In the genomic region with DNA sequence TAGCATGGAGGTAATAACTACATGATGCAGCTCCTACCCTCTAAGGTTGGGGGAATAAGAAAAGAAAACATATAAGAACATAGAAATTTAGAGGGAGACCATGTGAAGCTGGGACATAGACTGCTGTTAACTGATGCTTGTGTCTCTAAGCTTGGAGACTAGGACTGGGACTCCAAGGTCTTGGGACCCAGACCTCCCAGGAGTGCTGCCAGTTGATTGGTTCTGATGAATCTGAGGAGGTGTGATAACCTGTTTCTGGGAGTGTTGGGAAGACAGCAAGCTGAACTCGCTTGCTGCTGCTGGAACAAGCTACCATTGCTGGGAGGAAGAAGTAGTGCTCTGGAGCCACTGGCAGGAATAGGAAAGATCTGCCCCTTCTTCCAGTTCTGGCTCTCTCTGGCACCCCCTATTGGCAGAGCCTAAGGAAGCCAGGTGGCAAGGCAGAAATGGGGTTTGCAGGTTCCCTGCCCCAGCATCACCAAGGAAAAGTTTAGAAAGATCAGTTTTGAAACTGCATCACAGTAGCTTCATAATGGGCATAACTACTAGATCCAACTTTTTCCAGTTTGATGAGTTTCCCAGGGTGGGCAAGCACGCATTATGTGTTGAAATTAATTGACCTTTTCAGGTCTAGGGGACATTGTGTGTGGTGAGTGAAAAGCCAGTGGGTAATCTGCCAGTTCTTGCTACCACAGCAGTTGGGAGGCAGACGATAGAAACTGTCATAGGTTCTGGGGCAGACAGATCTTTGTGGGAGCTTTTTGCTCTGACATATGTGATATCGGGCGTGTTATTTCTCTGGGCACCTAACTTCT, we compare ENCODE assay signal across 10 cellular contexts.
A peak's percentile ranks its signal among the peaks of the same experiment; 100 is the strongest.
DNase-seq lines count a peak whose midpoint lies in the region; ATAC-seq, FAIRE-seq and TF ChIP-seq lines count a peak whose summit lies in the region.
"Had no signal": no experiment of that assay in that cellular context is flagged by ENCODE, and none has a peak within 500 bp of the region (broad histone marks: within the 10 kb centered on the region; RNA-seq: fewer than 3 reads in every experiment).

No MANE protein-coding gene starts in this region.

- no peaks in the 10 kb centered on the region for H4K20me1 ChIP-seq in endothelial cell of umbilical vein (replicated peaks; ENCODE audit: control insufficient read depth, extremely low read depth, insufficient read depth, low read length)
- peaks cover 100% of the 10 kb centered on the region for H4K20me1 ChIP-seq in smooth muscle cell (ENCODE audit: low read depth)

- H3K4me1 ChIP-seq in Caco-2: no peaks in the 10 kb centered on the region
- no peaks in the 10 kb centered on the region for H3K4me1 ChIP-seq in endothelial cell of umbilical vein (ENCODE audit: control insufficient read depth, extremely low read depth, insufficient read depth, low read length)
- peaks cover 6% of the 10 kb centered on the region for H3K4me1 ChIP-seq in smooth muscle cell (ENCODE audit: low read depth)
- peaks cover 24% of the 10 kb centered on the region for H3K4me1 ChIP-seq in vagina

- no peak overlapping the region for H3K27ac ChIP-seq in endothelial cell of umbilical vein (ENCODE audit: insufficient read depth, low read depth, low read length)
- H3K27ac ChIP-seq in smooth muscle cell (ENCODE audit: low read depth): no peak overlapping the region
- no peak overlapping the region for H3K27ac ChIP-seq in vagina
- H3K27ac ChIP-seq: thoracic aorta had no signal

- CTCF ChIA-PET in Caco-2 (lab: Charles Lee): interaction anchor here (0.6 kb wide), 1 partner anchor 63 kb away, joined by 7 read pairs; no protein-coding TSS in a partner anchor
- CTCF ChIA-PET in endothelial cell of umbilical vein (lab: Charles Lee): interaction anchor here (0.7 to 1.9 kb wide), 11 partner anchors 10 to 344 kb away, joined by 3 to 8 read pairs (median 4); no protein-coding TSS in a partner anchor

- TF ChIP-seq CTCF in Caco-2 (IDR thresholded peaks at IDR 0.05; ENCODE audit: insufficient read depth in 1 of 2, low read depth in 1 of 2, low read length in 1 of 2, severe bottlenecking in 1 of 2, unreplicated experiment in 1 of 2) (peak; percentile 64 to 66), HFFc6 (IDR thresholded peaks at IDR 0.05) (peak; percentile 76), endothelial cell of umbilical vein (IDR thresholded peaks at IDR 0.05; ENCODE audit: extremely low read depth in 1 of 2, insufficient read depth in 1 of 2, low read depth in 1 of 2, low read length in 2 of 2) (peak; percentile 54 to 55), smooth muscle cell (IDR thresholded peaks at IDR 0.05; ENCODE audit: borderline replicate concordance, insufficient read depth, poor library complexity, severe bottlenecking) (peak; percentile 47), vagina (IDR thresholded peaks at IDR 0.05) (peak in 1 of 3 experiments; percentile 9)

- BruUV-seq in Caco-2 (replicated peaks; lab: Mats Ljungman, UMichigan) (no TSS peak), endothelial cell of umbilical vein (replicated peaks; lab: Mats Ljungman, UMichigan) (no TSS peak)

- no peaks in the 10 kb centered on the region for H3K9me3 Mint-ChIP-seq in Caco-2 (ENCODE audit: unreplicated experiment)
- H3K9me3 Mint-ChIP-seq in HFFc6: no peaks in the 10 kb centered on the region
- H3K9me3 Mint-ChIP-seq: IgD-negative memory B cell had no signal

- H3K27ac Mint-ChIP-seq in Caco-2 (ENCODE audit: unreplicated experiment) (no peak overlapping the region), HFFc6 (no peak overlapping the region)

- H3K4me1 Mint-ChIP-seq in Caco-2 (ENCODE audit: low read depth, unreplicated experiment) (no peaks in the 10 kb centered on the region), HFFc6 (ENCODE audit: low read depth) (peaks cover 54% of the 10 kb centered on the region)

- H3K36me3 Mint-ChIP-seq in Caco-2 (ENCODE audit: insufficient read depth, unreplicated experiment) (peaks cover 48% of the 10 kb centered on the region), HFFc6 (ENCODE audit: low read depth) (0 out of 2 replicates have a peak, but pooled peaks cover 8% of the 10 kb centered on the region)

- TF ChIP-seq POLR2A in endothelial cell of umbilical vein (IDR thresholded peaks at IDR 0.05; ENCODE audit: low read depth, low read length): no peak
- TF ChIP-seq POLR2A in vagina (IDR thresholded peaks at IDR 0.05): no peak

- POLR2A ChIA-PET in Caco-2 (lab: Charles Lee) (no interaction called here), endothelial cell of umbilical vein (lab: Charles Lee) (no interaction called here)

- H3K4me3 ChIP-seq in Caco-2 (ENCODE audit: low read depth, low read length) (no peak overlapping the region), endothelial cell of umbilical vein (replicated peaks in 1 of 3; ENCODE audit: insufficient read depth in 1 of 3, low read depth in 1 of 3, low read length in 3 of 3) (no peak overlapping the region), smooth muscle cell (no peak overlapping the region), vagina (no peak overlapping the region)
- H3K4me3 ChIP-seq: thoracic aorta had no signal

- H3K9ac ChIP-seq in endothelial cell of umbilical vein (replicated peaks; ENCODE audit: extremely low read depth, insufficient read depth, low read length) (no peak overlapping the region), smooth muscle cell (ENCODE audit: low read depth) (no peak overlapping the region)

- H3K27me3 ChIP-seq in Caco-2 (replicated peaks; ENCODE audit: control insufficient read depth, insufficient read depth, low read length) (no peaks in the 10 kb centered on the region), endothelial cell of umbilical vein (ENCODE audit: control insufficient read depth in 2 of 2, insufficient read depth in 2 of 2, low read length in 2 of 2) (no peaks in the 10 kb centered on the region), smooth muscle cell (ENCODE audit: low read depth) (no peaks in the 10 kb centered on the region), vagina (no peaks in the 10 kb centered on the region)

- WGBS in smooth muscle cell (ENCODE audit: low lambda C conversion rate): 98% methylated on average over 5 of the region's 5 CpGs

- intact Hi-C loops in Caco-2 (cut with micrococcal nuclease; ENCODE audit: unreplicated experiment) (no loop called here), endothelial cell of umbilical vein (cut with micrococcal nuclease) (no loop called here), vagina (cut with DNase I) (no loop called here)

- H3K4me3 Mint-ChIP-seq in Caco-2 (ENCODE audit: unreplicated experiment): no peak overlapping the region
- H3K4me3 Mint-ChIP-seq in HFFc6: no peak overlapping the region

- peaks cover 55% of the 10 kb centered on the region for H3K79me2 ChIP-seq in endothelial cell of umbilical vein (ENCODE audit: control insufficient read depth, insufficient read depth, low read length)
- peaks cover 58% of the 10 kb centered on the region for H3K79me2 ChIP-seq in smooth muscle cell (ENCODE audit: low read depth)

- H3K27me3 Mint-ChIP-seq in Caco-2 (ENCODE audit: insufficient read depth, unreplicated experiment) (no peaks in the 10 kb centered on the region), HFFc6 (ENCODE audit: insufficient read depth) (no peaks in the 10 kb centered on the region)
- H3K27me3 Mint-ChIP-seq: IgD-negative memory B cell had no signal

- no peaks in the 10 kb centered on the region for H3F3A ChIP-seq in smooth muscle cell (ENCODE audit: low read depth)

- peak; percentile 35 for FAIRE-seq in endothelial cell of umbilical vein (lab: Jason Lieb, UNC)

- DNase-seq in Caco-2 (peak; percentile 53 to 58), HFFc6 (no peak), SKM-1 treated with dmso at 0.1 percent for 144 hours (lab: John Stamatoyannopoulos, UW; ENCODE audit: unreplicated experiment) (peak; percentile 53), endothelial cell of umbilical vein (ENCODE audit: low read depth, low spot score) (no peak), smooth muscle cell (lab: John Stamatoyannopoulos, UW; ENCODE audit: unreplicated experiment) (no peak), GOT3 (lab: John Stamatoyannopoulos, UW) (no peak), vagina (ENCODE audit: extremely low spot score in 2 of 2) (no peak)

- H3K9me3 ChIP-seq in Caco-2 (no peaks in the 10 kb centered on the region), endothelial cell of umbilical vein (replicated peaks; ENCODE audit: control insufficient read depth, insufficient read depth, low read length) (no peaks in the 10 kb centered on the region), smooth muscle cell (replicated peaks; ENCODE audit: low read depth) (no peaks in the 10 kb centered on the region), vagina (no peaks in the 10 kb centered on the region)
- H3K9me3 ChIP-seq: thoracic aorta had no signal

- ATAC-seq in HG03280 (IDR thresholded peaks at IDR 0.05; ENCODE audit: unreplicated experiment): no peak

- H3K4me2 ChIP-seq in endothelial cell of umbilical vein (ENCODE audit: insufficient read depth, low read length) (no peak overlapping the region), smooth muscle cell (no peak overlapping the region)

- H3K36me3 ChIP-seq in Caco-2 (ENCODE audit: control insufficient read depth, insufficient read depth, low read length): no peaks in the 10 kb centered on the region
- H3K36me3 ChIP-seq in endothelial cell of umbilical vein (ENCODE audit: control insufficient read depth in 2 of 2, extremely low read depth in 1 of 2, insufficient read depth in 2 of 2, low read length in 2 of 2): no peaks in the 10 kb centered on the region
- no peaks in the 10 kb centered on the region for H3K36me3 ChIP-seq in smooth muscle cell (ENCODE audit: low read depth)
- H3K36me3 ChIP-seq in vagina: no peaks in the 10 kb centered on the region
- H3K36me3 ChIP-seq: thoracic aorta had no signal

- dilution Hi-C loops in endothelial cell of umbilical vein (cut with MboI; ENCODE audit: extremely low pct_ligation_motif_present, low sequenced_read_pairs): no loop called here

- H3K9me1 ChIP-seq in endothelial cell of umbilical vein (replicated peaks; ENCODE audit: control insufficient read depth, extremely low read depth, insufficient read depth, low read length): no peaks in the 10 kb centered on the region

- H2AFZ ChIP-seq in endothelial cell of umbilical vein (ENCODE audit: low read depth, low read length) (no peak overlapping the region), smooth muscle cell (ENCODE audit: low read depth) (no peak overlapping the region)

TF ChIP-seq in endothelial cell of umbilical vein, 7 proteins besides CTCF, POLR2A, EP300 and RAD21 (continues in another document):
- TF ChIP-seq POLR2AphosphoS5 (IDR thresholded peaks at IDR 0.05; ENCODE audit: insufficient read depth, low read depth, low read length): no peak
- TF ChIP-seq FOS (IDR thresholded peaks at IDR 0.05; ENCODE audit: borderline replicate concordance, insufficient read depth, low read length): no peak
- TF ChIP-seq MYC (IDR thresholded peaks at IDR 0.05; ENCODE audit: low read depth, low read length): no peak
- TF ChIP-seq JUN (IDR thresholded peaks at IDR 0.05; ENCODE audit: borderline replicate concordance, insufficient read depth, insufficient read length, low read depth): no peak
- TF ChIP-seq, protein P1, sequence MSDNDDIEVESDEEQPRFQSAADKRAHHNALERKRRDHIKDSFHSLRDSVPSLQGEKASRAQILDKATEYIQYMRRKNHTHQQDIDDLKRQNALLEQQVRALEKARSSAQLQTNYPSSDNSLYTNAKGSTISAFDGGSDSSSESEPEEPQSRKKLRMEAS (IDR thresholded peaks at IDR 0.05; ENCODE audit: insufficient read depth, insufficient read length): no peak
- no peak for TF ChIP-seq GATA2 (IDR thresholded peaks at IDR 0.05; ENCODE audit: insufficient read depth, insufficient read length, low read depth, low read length)

Comparison
In these comparisons a context has a peak if more than half of its experiments do, and no peak if none do; other contexts are left out.
1. DNase-seq: peak in Caco-2 (2 of 2) and SKM-1 treated with dmso at 0.1 percent for 144 hours (single experiment); none in HFFc6 (single experiment), endothelial cell of umbilical vein (single experiment), smooth muscle cell (single experiment), GOT3 (single experiment) and vagina (0 of 2).